In the genomic region with DNA sequence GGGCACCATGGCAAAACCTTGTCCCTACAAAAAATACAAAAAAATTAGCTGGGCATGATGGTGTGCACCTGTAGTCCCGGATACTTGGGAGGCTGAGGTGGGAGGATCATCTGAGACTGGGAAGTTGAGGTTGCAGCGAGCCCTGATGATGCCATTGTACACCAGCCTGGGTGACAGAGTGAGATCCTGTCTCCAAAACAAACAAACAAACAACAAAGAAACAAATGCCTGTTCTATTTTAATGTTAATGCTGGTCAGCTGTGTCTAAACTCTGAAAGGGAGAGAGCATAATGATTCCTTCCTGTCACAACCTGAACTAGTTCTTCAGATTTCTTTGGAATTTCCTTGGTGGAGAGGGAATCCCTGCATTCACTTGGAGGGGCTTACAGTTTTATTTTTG, we compare ENCODE assay signal across 19 cellular contexts.
"Had no signal": no experiment of that assay in that cellular context is flagged by ENCODE, and none has a peak within 500 bp of the region (broad histone marks: within the 10 kb centered on the region; RNA-seq: fewer than 3 reads in every experiment).

No MANE protein-coding gene starts in this region.

- H3K27ac Mint-ChIP-seq: activated naive CD4-positive, alpha-beta T cell treated with anti-CD3 and anti-CD28 coated beads for 36 hours; T-helper 1 cell treated with Interleukin-12 subunit alpha and Interleukin-12 subunit beta and Interleukin-4 antibody, amounts not matched to agents 30 μg/mL and 1 μg/mL, for 36 hours had no signal

- H3K27me3 ChIP-seq: body of pancreas, gastrocnemius medialis, heart left ventricle, neutrophil, spleen, tibial artery had no signal

- H3K9me3 Mint-ChIP-seq: central memory CD8-positive, alpha-beta T cell had no signal

- H3K4me3 ChIP-seq: body of pancreas, coronary artery, gastrocnemius medialis, heart left ventricle, mucosa of descending colon, spleen, tibial artery had no signal

- H3K4me3 Mint-ChIP-seq: activated naive CD4-positive, alpha-beta T cell treated with anti-CD3 and anti-CD28 coated beads for 36 hours; activated T-cell treated with anti-CD3 and anti-CD28 coated beads, Interleukin-2, amount 50 U/mL, for 4 hours; central memory CD8-positive, alpha-beta T cell; T-helper 1 cell treated with Interleukin-12 subunit alpha and Interleukin-12 subunit beta and Interleukin-4 antibody, amounts not matched to agents 30 μg/mL and 1 μg/mL, for 36 hours had no signal

- DNase-seq: activated CD4-positive, alpha-beta T cell treated with anti-CD3 and anti-CD28 coated beads, Interleukin-2, amount 50 U/mL, for 1 hour; activated CD4-positive, CD25-positive, alpha-beta regulatory T cell treated with anti-CD3 and anti-CD28 coated beads, Interleukin-2, amount 50 U/mL, for 72 hours; activated CD8-positive, alpha-beta memory T cell treated with anti-CD3 and anti-CD28 coated beads, Interleukin-2, amount 50 U/mL, for 4 hours; activated naive CD4-positive, alpha-beta T cell treated with anti-CD3 and anti-CD28 coated beads for 36 hours; activated T-cell treated with anti-CD3 and anti-CD28 coated beads, Interleukin-2, amount 50 U/mL, for 4 hours; body of pancreas; gastrocnemius medialis; heart left ventricle; kidney; mucosa of descending colon; naive B cell; spleen; stimulated activated CD8-positive, alpha-beta memory T cell treated with anti-CD3 and anti-CD28 coated beads, Interleukin-4, amount 100 ng/mL, for 48 hours; stimulated activated naive CD4-positive, alpha-beta T cell; tibial artery had no signal

- H3K27ac ChIP-seq: coronary artery, gastrocnemius medialis, heart left ventricle, neutrophil, spleen, tibial artery had no signal

- H3K27me3 Mint-ChIP-seq: central memory CD8-positive, alpha-beta T cell; naive B cell had no signal

- H3K9me3 ChIP-seq: body of pancreas, gastrocnemius medialis, mucosa of descending colon, neutrophil, tibial artery had no signal

- H3K36me3 ChIP-seq: gastrocnemius medialis, heart left ventricle, neutrophil, spleen, tibial artery had no signal

- H3K36me3 Mint-ChIP-seq: naive B cell had no signal
